In genomic region chr13:51286135-51287002, GRCh38 we compare ENCODE assay signal across 8 cellular contexts. TPM values are rescaled to one million over a fixed set of nuclear protein-coding genes. Genes with fewer than 3 reads are reported as not detected.
A peak's percentile ranks its signal among the peaks of the same experiment; 100 is the strongest.
DNase-seq lines count a peak whose midpoint lies in the region; ATAC-seq and TF ChIP-seq lines count a peak whose summit lies in the region.

No MANE protein-coding gene starts in this region.

- no peak overlapping the region for H3K4me3 ChIP-seq in GM12875 (ENCODE audit: low read depth, low read length)

- H3K36me3 Mint-ChIP-seq in activated CD8-positive, alpha-beta T cell treated with anti-CD3 and anti-CD28 coated beads for 36 hours (ENCODE audit: low read depth), result no peaks in the 10 kb centered on the region

- H3K27me3 Mint-ChIP-seq in activated CD8-positive, alpha-beta T cell treated with anti-CD3 and anti-CD28 coated beads for 36 hours, result no peaks in the 10 kb centered on the region

- peaks cover 6% of the 10 kb centered on the region for H3K4me1 Mint-ChIP-seq in activated CD8-positive, alpha-beta T cell treated with anti-CD3 and anti-CD28 coated beads for 36 hours (ENCODE audit: low read depth)

- no peaks in the 10 kb centered on the region for H3K9me3 Mint-ChIP-seq in activated CD8-positive, alpha-beta T cell treated with anti-CD3 and anti-CD28 coated beads for 36 hours

- intact Hi-C loops in activated CD8-positive, alpha-beta T cell treated with anti-CD3 and anti-CD28 coated beads for 36 hours (cut with micrococcal nuclease), result loop anchor here (1.0 kb wide), 1 partner anchor 161 kb away; no protein-coding TSS in a partner anchor

- H3K4me3 Mint-ChIP-seq in activated CD8-positive, alpha-beta T cell treated with anti-CD3 and anti-CD28 coated beads for 36 hours, result no peak overlapping the region

- H3K27ac Mint-ChIP-seq in activated CD8-positive, alpha-beta T cell treated with anti-CD3 and anti-CD28 coated beads for 36 hours, result no peak overlapping the region

- DNase-seq in NCI-H748 (lab: John Stamatoyannopoulos, UW; ENCODE audit: unreplicated experiment), result peak; percentile 69
- DNase-seq in activated CD8-positive, alpha-beta T cell treated with anti-CD3 and anti-CD28 coated beads for 36 hours, result peak; percentile 86
- peak; percentile 38 for DNase-seq in effector CD4-positive, alpha-beta T cell
- DNase-seq in medulla oblongata (ENCODE audit: extremely low spot score), result peak; percentile 93
- DNase-seq in stimulated activated CD8-positive, alpha-beta memory T cell treated with anti-CD3 and anti-CD28 coated beads, Interleukin-15, amount 100 ng/mL, for 24 hours (ENCODE audit: low read depth), result peak; percentile 59

- TF ChIP-seq CTCF in GM12875 (IDR thresholded peaks at IDR 0.05; ENCODE audit: borderline replicate concordance, insufficient read depth, low read depth, low read length), result peak; percentile 93
- TF ChIP-seq CTCF in activated CD8-positive, alpha-beta T cell treated with anti-CD3 and anti-CD28 coated beads for 36 hours (IDR thresholded peaks at IDR 0.05), result peak; percentile 88

- POLR2A ChIA-PET in activated CD8-positive, alpha-beta T cell treated with anti-CD3 and anti-CD28 coated beads for 36 hours (lab: Charles Lee), result no interaction called here

- ATAC-seq in HG03108 (IDR thresholded peaks at IDR 0.05; ENCODE audit: unreplicated experiment) (peak; percentile 81), HG03095 (IDR thresholded peaks at IDR 0.05; ENCODE audit: unreplicated experiment) (no peak)
- peak; percentile 89 for ATAC-seq in activated CD8-positive, alpha-beta T cell treated with anti-CD3 and anti-CD28 coated beads for 36 hours

- CTCF ChIA-PET in activated CD8-positive, alpha-beta T cell treated with anti-CD3 and anti-CD28 coated beads for 36 hours (lab: Charles Lee), result interaction anchor here (0.6 to 5.0 kb wide), 75 partner anchors 8 to 678 kb away, joined by 3 to 168 read pairs (median 5); no protein-coding TSS in a partner anchor

RNA-seq across cellular contexts. Expression of gene SERPINE3, which starts 53.1 kb away (rescaled TPM):
- not detected for total RNA-seq in activated CD8-positive, alpha-beta T cell treated with anti-CD3 and anti-CD28 coated beads for 36 hours

Comparison
In these comparisons a context has a peak if more than half of its experiments do, and no peak if none do; other contexts are left out.
1. DNase-seq: peak in every context shown above with its lines; median percentile 93 in medulla oblongata; 86 in activated CD8-positive, alpha-beta T cell treated with anti-CD3 and anti-CD28 coated beads for 36 hours; 69 in NCI-H748; 59 in stimulated activated CD8-positive, alpha-beta memory T cell treated with anti-CD3 and anti-CD28 coated beads, Interleukin-15, amount 100 ng/mL, for 24 hours; 38 in effector CD4-positive, alpha-beta T cell.